1 cellular context compared by ENCODE assay signal in the genomic region with DNA sequence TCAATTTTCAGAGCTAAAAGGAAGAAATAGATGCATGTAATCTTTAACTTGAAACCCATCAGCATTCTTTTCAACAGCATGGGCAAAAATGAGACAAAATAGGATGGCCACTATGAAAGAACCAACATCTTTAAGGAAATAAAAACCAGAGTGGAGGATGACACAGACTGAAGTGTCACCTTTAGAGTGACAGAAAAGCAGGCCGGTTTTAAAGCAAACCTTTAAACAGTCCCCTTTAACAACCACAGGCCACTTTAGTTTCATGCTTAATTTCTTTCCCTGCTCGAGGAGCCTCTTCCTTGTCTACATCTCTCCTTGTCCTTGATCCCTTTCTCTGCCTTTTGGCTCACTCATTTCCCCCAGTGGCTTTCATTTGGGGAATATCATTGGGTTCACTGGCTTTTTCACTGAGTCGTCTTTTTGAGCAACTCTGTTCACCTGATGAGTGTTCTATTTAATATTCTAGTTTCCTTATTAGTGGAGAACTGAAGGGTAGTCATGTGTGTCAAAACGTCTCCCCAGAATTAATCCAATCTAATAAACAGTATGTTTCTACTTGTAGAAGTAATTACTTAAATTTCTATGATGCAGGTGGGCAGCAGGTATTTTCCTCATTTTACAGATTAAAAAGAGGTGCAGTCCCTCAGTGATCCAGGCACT.
TF ChIP-seq lines count a peak whose summit lies in the region.

No MANE protein-coding gene starts in this region.

TF ChIP-seq in WTC11, 78 proteins besides CTCF, POLR2A, EP300 and RAD21 (continued from another document):
- TF ChIP-seq, protein P1, sequence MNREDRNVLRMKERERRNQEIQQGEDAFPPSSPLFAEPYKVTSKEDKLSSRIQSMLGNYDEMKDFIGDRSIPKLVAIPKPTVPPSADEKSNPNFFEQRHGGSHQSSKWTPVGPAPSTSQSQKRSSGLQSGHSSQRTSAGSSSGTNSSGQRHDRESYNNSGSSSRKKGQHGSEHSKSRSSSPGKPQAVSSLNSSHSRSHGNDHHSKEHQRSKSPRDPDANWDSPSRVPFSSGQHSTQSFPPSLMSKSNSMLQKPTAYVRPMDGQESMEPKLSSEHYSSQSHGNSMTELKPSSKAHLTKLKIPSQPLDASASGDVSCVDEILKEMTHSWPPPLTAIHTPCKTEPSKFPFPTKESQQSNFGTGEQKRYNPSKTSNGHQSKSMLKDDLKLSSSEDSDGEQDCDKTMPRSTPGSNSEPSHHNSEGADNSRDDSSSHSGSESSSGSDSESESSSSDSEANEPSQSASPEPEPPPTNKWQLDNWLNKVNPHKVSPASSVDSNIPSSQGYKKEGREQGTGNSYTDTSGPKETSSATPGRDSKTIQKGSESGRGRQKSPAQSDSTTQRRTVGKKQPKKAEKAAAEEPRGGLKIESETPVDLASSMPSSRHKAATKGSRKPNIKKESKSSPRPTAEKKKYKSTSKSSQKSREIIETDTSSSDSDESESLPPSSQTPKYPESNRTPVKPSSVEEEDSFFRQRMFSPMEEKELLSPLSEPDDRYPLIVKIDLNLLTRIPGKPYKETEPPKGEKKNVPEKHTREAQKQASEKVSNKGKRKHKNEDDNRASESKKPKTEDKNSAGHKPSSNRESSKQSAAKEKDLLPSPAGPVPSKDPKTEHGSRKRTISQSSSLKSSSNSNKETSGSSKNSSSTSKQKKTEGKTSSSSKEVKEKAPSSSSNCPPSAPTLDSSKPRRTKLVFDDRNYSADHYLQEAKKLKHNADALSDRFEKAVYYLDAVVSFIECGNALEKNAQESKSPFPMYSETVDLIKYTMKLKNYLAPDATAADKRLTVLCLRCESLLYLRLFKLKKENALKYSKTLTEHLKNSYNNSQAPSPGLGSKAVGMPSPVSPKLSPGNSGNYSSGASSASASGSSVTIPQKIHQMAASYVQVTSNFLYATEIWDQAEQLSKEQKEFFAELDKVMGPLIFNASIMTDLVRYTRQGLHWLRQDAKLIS (CRISPR knock-in tag; IDR thresholded peaks at IDR 0.05; ENCODE audit: borderline replicate concordance): no peak
- TF ChIP-seq, protein P2, sequence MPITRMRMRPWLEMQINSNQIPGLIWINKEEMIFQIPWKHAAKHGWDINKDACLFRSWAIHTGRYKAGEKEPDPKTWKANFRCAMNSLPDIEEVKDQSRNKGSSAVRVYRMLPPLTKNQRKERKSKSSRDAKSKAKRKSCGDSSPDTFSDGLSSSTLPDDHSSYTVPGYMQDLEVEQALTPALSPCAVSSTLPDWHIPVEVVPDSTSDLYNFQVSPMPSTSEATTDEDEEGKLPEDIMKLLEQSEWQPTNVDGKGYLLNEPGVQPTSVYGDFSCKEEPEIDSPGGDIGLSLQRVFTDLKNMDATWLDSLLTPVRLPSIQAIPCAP (CRISPR knock-in tag; IDR thresholded peaks at IDR 0.05): no peak
- TF ChIP-seq RELA (CRISPR knock-in tag; IDR thresholded peaks at IDR 0.05; ENCODE audit: borderline replicate concordance): no peak
- TF ChIP-seq FOXJ3 (CRISPR knock-in tag; IDR thresholded peaks at IDR 0.05; ENCODE audit: borderline replicate concordance): no peak
- TF ChIP-seq, protein P3, sequence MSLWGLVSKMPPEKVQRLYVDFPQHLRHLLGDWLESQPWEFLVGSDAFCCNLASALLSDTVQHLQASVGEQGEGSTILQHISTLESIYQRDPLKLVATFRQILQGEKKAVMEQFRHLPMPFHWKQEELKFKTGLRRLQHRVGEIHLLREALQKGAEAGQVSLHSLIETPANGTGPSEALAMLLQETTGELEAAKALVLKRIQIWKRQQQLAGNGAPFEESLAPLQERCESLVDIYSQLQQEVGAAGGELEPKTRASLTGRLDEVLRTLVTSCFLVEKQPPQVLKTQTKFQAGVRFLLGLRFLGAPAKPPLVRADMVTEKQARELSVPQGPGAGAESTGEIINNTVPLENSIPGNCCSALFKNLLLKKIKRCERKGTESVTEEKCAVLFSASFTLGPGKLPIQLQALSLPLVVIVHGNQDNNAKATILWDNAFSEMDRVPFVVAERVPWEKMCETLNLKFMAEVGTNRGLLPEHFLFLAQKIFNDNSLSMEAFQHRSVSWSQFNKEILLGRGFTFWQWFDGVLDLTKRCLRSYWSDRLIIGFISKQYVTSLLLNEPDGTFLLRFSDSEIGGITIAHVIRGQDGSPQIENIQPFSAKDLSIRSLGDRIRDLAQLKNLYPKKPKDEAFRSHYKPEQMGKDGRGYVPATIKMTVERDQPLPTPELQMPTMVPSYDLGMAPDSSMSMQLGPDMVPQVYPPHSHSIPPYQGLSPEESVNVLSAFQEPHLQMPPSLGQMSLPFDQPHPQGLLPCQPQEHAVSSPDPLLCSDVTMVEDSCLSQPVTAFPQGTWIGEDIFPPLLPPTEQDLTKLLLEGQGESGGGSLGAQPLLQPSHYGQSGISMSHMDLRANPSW (CRISPR knock-in tag; conservative IDR thresholded peaks at IDR 0.05; ENCODE audit: low read depth): no peak
